Comparison of ENCODE assay signal across 13 cellular contexts in the genomic region with DNA sequence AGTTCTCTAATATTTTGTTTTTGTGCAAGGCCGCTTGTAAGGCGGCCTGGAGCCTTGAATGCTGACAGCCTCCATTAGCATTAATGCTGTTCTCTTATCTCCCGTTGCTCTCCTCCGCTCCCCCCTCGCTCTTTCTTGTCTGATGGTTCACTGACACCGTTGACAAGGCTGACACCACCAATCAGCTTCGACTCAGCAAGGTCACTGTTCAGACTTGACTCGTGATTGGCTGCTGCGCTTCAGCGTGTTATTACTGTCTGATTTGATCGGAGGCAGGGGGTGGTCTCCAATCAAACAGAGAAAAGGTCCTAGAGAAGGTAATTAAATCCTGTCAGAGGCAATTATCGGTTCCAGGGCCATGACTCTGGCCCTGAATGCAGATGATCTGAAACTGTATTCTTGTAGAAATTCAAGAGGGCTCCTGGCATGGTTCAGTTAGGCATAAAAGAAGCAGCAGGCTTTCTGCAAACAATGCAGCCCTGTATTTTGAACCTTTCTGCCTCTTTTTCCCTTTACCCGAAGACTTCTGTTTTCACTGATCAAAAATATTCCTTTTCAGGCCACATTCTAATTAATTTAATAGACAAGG. TPM values are rescaled to one million over a fixed set of nuclear protein-coding genes. Genes with fewer than 3 reads are reported as not detected.
DNase-seq lines count a peak whose midpoint lies in the region; ATAC-seq and TF ChIP-seq lines count a peak whose summit lies in the region.
"Had no signal": no experiment of that assay in that cellular context is flagged by ENCODE, and none has a peak within 500 bp of the region (broad histone marks: within the 10 kb centered on the region; RNA-seq: fewer than 3 reads in every experiment).

No MANE protein-coding gene starts in this region.

- no peak overlapping the region for H3K27ac ChIP-seq in breast epithelium
- H3K27ac ChIP-seq: lower lobe of right lung, suprapubic skin had no signal

- peaks cover 3% of the 10 kb centered on the region in 2 donors for H3K9me3 Mint-ChIP-seq in activated T-cell treated with anti-CD3 and anti-CD28 coated beads, Interleukin-2, amount 50 U/mL, for 72 hours
- no peaks in the 10 kb centered on the region for H3K9me3 Mint-ChIP-seq in activated naive CD4-positive, alpha-beta T cell treated with anti-CD3 and anti-CD28 coated beads for 36 hours

- no peak for TF ChIP-seq CTCF in breast epithelium (IDR thresholded peaks at IDR 0.05)

- no peak for TF ChIP-seq POLR2A in breast epithelium (IDR thresholded peaks at IDR 0.05)

- DNase-seq in DMS53 (lab: John Stamatoyannopoulos, UW) (peak; percentile 63), NCI-H82 (lab: John Stamatoyannopoulos, UW) (peak; percentile 81), globus pallidus (ENCODE audit: low spot score) (peak; percentile 87), breast epithelium (ENCODE audit: low spot score in 2 of 2) (no peak)
- DNase-seq in activated T-cell treated with anti-CD3 and anti-CD28 coated beads, Interleukin-2, amount 50 U/mL, for 72 hours, result no peak
- no peak for DNase-seq in activated naive CD4-positive, alpha-beta T cell treated with anti-CD3 and anti-CD28 coated beads for 36 hours
- DNase-seq in activated CD8-positive, alpha-beta memory T cell treated with anti-CD3 and anti-CD28 coated beads, Interleukin-2, amount 50 U/mL, for 4 hours, result no peak
- DNase-seq: activated T-cell treated with anti-CD3 and anti-CD28 coated beads for 4 hours; CD8-positive, alpha-beta memory T cell; lower lobe of right lung had no signal

- ATAC-seq in activated T-cell treated with anti-CD3 and anti-CD28 coated beads, Interleukin-2, amount 50 U/mL, for 72 hours (replicated peaks in 1 of 2), result no peak
- ATAC-seq: lower lobe of right lung had no signal

- H3K4me3 ChIP-seq in neuron (ENCODE audit: low read length) (peak overlapping the region; percentile 55), breast epithelium (no peak overlapping the region)
- H3K4me3 ChIP-seq: lower lobe of right lung, suprapubic skin had no signal

- H3K9me3 ChIP-seq in neuron (ENCODE audit: low read length) (no peaks in the 10 kb centered on the region), breast epithelium (no peaks in the 10 kb centered on the region)
- H3K9me3 ChIP-seq: lower lobe of right lung, suprapubic skin had no signal

- H3K4me3 Mint-ChIP-seq in activated T-cell treated with anti-CD3 and anti-CD28 coated beads, Interleukin-2, amount 50 U/mL, for 72 hours, result peak overlapping the region in 1 of 2 donors; percentile 16
- no peak overlapping the region for H3K4me3 Mint-ChIP-seq in activated naive CD4-positive, alpha-beta T cell treated with anti-CD3 and anti-CD28 coated beads for 36 hours
- H3K4me3 Mint-ChIP-seq: CD8-positive, alpha-beta memory T cell; T-helper 1 cell treated with Interleukin-12 subunit alpha and Interleukin-12 subunit beta and Interleukin-4 antibody, amounts not matched to agents 30 μg/mL and 1 μg/mL, for 36 hours had no signal

- H3K4me1 Mint-ChIP-seq in activated T-cell treated with anti-CD3 and anti-CD28 coated beads, Interleukin-2, amount 50 U/mL, for 72 hours (ENCODE audit: low read depth), result no peaks in the 10 kb centered on the region
- no peaks in the 10 kb centered on the region for H3K4me1 Mint-ChIP-seq in activated naive CD4-positive, alpha-beta T cell treated with anti-CD3 and anti-CD28 coated beads for 36 hours (ENCODE audit: low read depth)
- H3K4me1 Mint-ChIP-seq: CD8-positive, alpha-beta memory T cell had no signal

- intact Hi-C loops in breast epithelium (cut with DNase I; ENCODE audit: low total_unique reads), result no loop called here
- intact Hi-C loops in activated naive CD4-positive, alpha-beta T cell treated with anti-CD3 and anti-CD28 coated beads for 36 hours (cut with micrococcal nuclease), result no loop called here

- H3K27me3 Mint-ChIP-seq in activated T-cell treated with anti-CD3 and anti-CD28 coated beads, Interleukin-2, amount 50 U/mL, for 72 hours (ENCODE audit: low read depth), result peaks cover 21% of the 10 kb centered on the region
- H3K27me3 Mint-ChIP-seq in activated naive CD4-positive, alpha-beta T cell treated with anti-CD3 and anti-CD28 coated beads for 36 hours (ENCODE audit: low read depth), result no peaks in the 10 kb centered on the region
- H3K27me3 Mint-ChIP-seq: CD8-positive, alpha-beta memory T cell had no signal

- no peaks in the 10 kb centered on the region for H3K36me3 Mint-ChIP-seq in activated T-cell treated with anti-CD3 and anti-CD28 coated beads, Interleukin-2, amount 50 U/mL, for 72 hours (ENCODE audit: insufficient read depth in 2 of 2)
- H3K36me3 Mint-ChIP-seq in activated naive CD4-positive, alpha-beta T cell treated with anti-CD3 and anti-CD28 coated beads for 36 hours (ENCODE audit: low read depth), result no peaks in the 10 kb centered on the region
- H3K36me3 Mint-ChIP-seq: CD8-positive, alpha-beta memory T cell had no signal

- H3K36me3 ChIP-seq in neuron (ENCODE audit: insufficient read depth, low read length) (no peaks in the 10 kb centered on the region), breast epithelium (no peaks in the 10 kb centered on the region)
- H3K36me3 ChIP-seq: lower lobe of right lung, suprapubic skin had no signal

- no peak overlapping the region for H3K27ac Mint-ChIP-seq in activated T-cell treated with anti-CD3 and anti-CD28 coated beads, Interleukin-2, amount 50 U/mL, for 72 hours
- no peak overlapping the region for H3K27ac Mint-ChIP-seq in activated naive CD4-positive, alpha-beta T cell treated with anti-CD3 and anti-CD28 coated beads for 36 hours
- H3K27ac Mint-ChIP-seq: CD8-positive, alpha-beta memory T cell; T-helper 1 cell treated with Interleukin-12 subunit alpha and Interleukin-12 subunit beta and Interleukin-4 antibody, amounts not matched to agents 30 μg/mL and 1 μg/mL, for 36 hours had no signal

- H3K4me1 ChIP-seq in neuron (ENCODE audit: insufficient read depth, low read length), result no peaks in the 10 kb centered on the region
- no peaks in the 10 kb centered on the region for H3K4me1 ChIP-seq in breast epithelium
- H3K4me1 ChIP-seq: lower lobe of right lung, suprapubic skin had no signal

- H3K27me3 ChIP-seq in neuron (ENCODE audit: insufficient read depth, low read length), result peaks cover 2% of the 10 kb centered on the region
- H3K27me3 ChIP-seq in breast epithelium, result no peaks in the 10 kb centered on the region
- H3K27me3 ChIP-seq: suprapubic skin had no signal

- CTCF ChIA-PET in activated naive CD4-positive, alpha-beta T cell treated with anti-CD3 and anti-CD28 coated beads for 36 hours (lab: Charles Lee), result no interaction called here

- H2AFZ ChIP-seq in neuron (ENCODE audit: low read depth, low read length), result peak overlapping the region; percentile 91

RNA-seq across cellular contexts. Expression of gene MPPED2, which starts 49.3 kb away (rescaled TPM):
- total RNA-seq in breast epithelium, result 10 to 100 TPM in 1 of 3 donors, 1 to 10 TPM in 2; 8.5 to 22.7 (median 9.8) TPM
- 1 to 10 TPM in 1 of 2 donors, under 1 TPM in 1; 0.46 to 1.6 TPM for total RNA-seq in activated T-cell treated with anti-CD3 and anti-CD28 coated beads, Interleukin-2, amount 50 U/mL, for 72 hours
- not detected for total RNA-seq in activated naive CD4-positive, alpha-beta T cell treated with anti-CD3 and anti-CD28 coated beads for 36 hours
- total RNA-seq: CD8-positive, alpha-beta memory T cell had no signal

Comparison
In these comparisons a context has a peak if more than half of its experiments do, and no peak if none do; other contexts are left out.
1. DNase-seq: peak in DMS53 (single experiment), NCI-H82 (single experiment) and globus pallidus (single experiment); none in breast epithelium (0 of 2), activated T-cell treated with anti-CD3 and anti-CD28 coated beads, Interleukin-2, amount 50 U/mL, for 72 hours (0 of 2), activated naive CD4-positive, alpha-beta T cell treated with anti-CD3 and anti-CD28 coated beads for 36 hours (single experiment) and activated CD8-positive, alpha-beta memory T cell treated with anti-CD3 and anti-CD28 coated beads, Interleukin-2, amount 50 U/mL, for 4 hours (single experiment).